ENCODE assay signal across 8 cellular contexts in the genomic region with DNA sequence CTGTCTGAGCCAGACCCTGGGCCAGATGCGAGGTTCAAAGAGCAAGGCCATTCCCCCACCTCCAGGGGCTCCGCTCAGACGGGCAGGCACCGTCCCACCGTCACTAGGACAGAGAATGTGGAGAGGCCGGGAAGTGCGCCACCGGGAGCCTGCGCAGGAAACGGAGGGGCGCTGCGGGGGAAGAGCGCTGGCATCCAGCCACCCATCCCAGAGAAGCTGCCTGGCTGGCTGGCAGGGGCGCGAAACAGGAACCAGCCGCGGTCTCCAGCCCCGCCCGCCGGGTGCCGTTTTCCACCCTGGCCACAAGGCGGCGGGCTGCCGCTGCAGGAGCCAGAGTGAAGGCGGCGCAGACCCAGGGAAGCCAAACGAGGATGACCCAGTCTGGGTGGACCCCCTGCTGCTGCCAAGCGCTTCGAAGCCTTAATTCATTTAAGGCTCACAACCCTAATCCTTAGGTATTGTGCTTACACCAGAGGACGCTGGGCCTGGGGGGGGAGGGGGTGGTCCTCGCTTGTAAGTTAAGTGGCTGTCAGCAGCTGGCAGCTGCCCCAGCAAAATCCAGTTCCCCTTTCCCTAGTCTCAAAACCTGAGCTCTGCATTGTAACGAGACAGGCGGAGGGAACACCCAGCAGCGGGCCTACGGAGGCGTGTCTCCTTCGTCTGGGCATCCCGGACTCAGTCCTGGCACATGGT.
DNase-seq lines count a peak whose midpoint lies in the region; ATAC-seq and TF ChIP-seq lines count a peak whose summit lies in the region.
"Not testable (repeated sequence)": the region's sequence is repeated elsewhere in the genome, so short reads cannot be mapped to it uniquely, and the experiment has no call there.

No MANE protein-coding gene starts in this region.

- intact Hi-C loops in dendritic cell treated with granulocyte-macrophage colony-stimulating factor and Interleukin-4, amounts not matched to agents 40 ng/mL and 50 ng/mL, for 4 days (cut with micrococcal nuclease), result loop anchor here (10.0 kb wide), 1 partner anchor 158 kb away; no protein-coding TSS in a partner anchor
- intact Hi-C loops in left lung (cut with DNase I), result not testable (repeated sequence)

- H3K27me3 ChIP-seq in BE2C (peaks cover 48% of the 10 kb centered on the region), left lung (peaks cover 0 to 33% of the 10 kb centered on the region in 2 donors)

- not testable (repeated sequence) for H3K9me3 Mint-ChIP-seq in dendritic cell treated with granulocyte-macrophage colony-stimulating factor and Interleukin-4, amounts not matched to agents 40 ng/mL and 50 ng/mL, for 4 days

- TF ChIP-seq CTCF in BE2C (IDR thresholded peaks at IDR 0.05; ENCODE audit: low read depth, low read length), result peak; percentile 78
- TF ChIP-seq CTCF in left lung (IDR thresholded peaks at IDR 0.05), result peak; percentile 89 to 98

- peaks cover 89% of the 10 kb centered on the region for H3K36me3 Mint-ChIP-seq in dendritic cell treated with granulocyte-macrophage colony-stimulating factor and Interleukin-4, amounts not matched to agents 40 ng/mL and 50 ng/mL, for 4 days (ENCODE audit: low read depth)

- H3K4me1 ChIP-seq in BE2C, result not testable (repeated sequence)
- H3K4me1 ChIP-seq in left lung, result peaks cover 39 to 90% of the 10 kb centered on the region in 2 donors

- H3K4me1 Mint-ChIP-seq in dendritic cell treated with granulocyte-macrophage colony-stimulating factor and Interleukin-4, amounts not matched to agents 40 ng/mL and 50 ng/mL, for 4 days (ENCODE audit: low read depth), result peaks cover 73% of the 10 kb centered on the region

- peak overlapping the region; percentile 95 for H3K27ac Mint-ChIP-seq in dendritic cell treated with granulocyte-macrophage colony-stimulating factor and Interleukin-4, amounts not matched to agents 40 ng/mL and 50 ng/mL, for 4 days

- H3K4me3 ChIP-seq in BE2C (ENCODE audit: low read depth, low read length) (peak overlapping the region; percentile 43), left lung (peak overlapping the region in 1 of 2 donors; percentile 66)

- H3K4me3 Mint-ChIP-seq in dendritic cell treated with granulocyte-macrophage colony-stimulating factor and Interleukin-4, amounts not matched to agents 40 ng/mL and 50 ng/mL, for 4 days, result peak overlapping the region; percentile 83

- H3K36me3 ChIP-seq in BE2C, result not testable (repeated sequence)
- peaks cover 0 to 17% of the 10 kb centered on the region in 2 donors for H3K36me3 ChIP-seq in left lung

- peak overlapping the region; percentile 59 to 79 for H3K27ac ChIP-seq in left lung

- DNase-seq in BE2C, result peak; percentile 91
- peak; percentile 79 for DNase-seq in HT-29 (ENCODE audit: low spot score)
- peak; percentile 93 for DNase-seq in NCI-H82 treated with DMSO at 0.1 percent for 48 hours (lab: John Stamatoyannopoulos, UW; ENCODE audit: unreplicated experiment)
- peak; percentile 75 to 77 for DNase-seq in activated CD4-positive, alpha-beta T cell treated with anti-CD3 and anti-CD28 coated beads, Interleukin-2, amount 50 U/mL, for 48 hours
- peak; percentile 85 to 97 for DNase-seq in left lung
- peak; percentile 40 to 62 for DNase-seq in stimulated activated CD4-positive, alpha-beta T cell treated with anti-CD3 and anti-CD28 coated beads, Interleukin-15, amount 100 ng/mL, for 48 hours (ENCODE audit: low read depth in 2 of 2)

- H3K27me3 Mint-ChIP-seq in dendritic cell treated with granulocyte-macrophage colony-stimulating factor and Interleukin-4, amounts not matched to agents 40 ng/mL and 50 ng/mL, for 4 days, result not testable (repeated sequence)

- not testable (repeated sequence) for H3K9me3 ChIP-seq in BE2C, left lung

- ATAC-seq in GM19372 (IDR thresholded peaks at IDR 0.05; ENCODE audit: low read depth, unreplicated experiment) (peak; percentile 49), left lung (peak; percentile 50)
